In the genomic region with DNA sequence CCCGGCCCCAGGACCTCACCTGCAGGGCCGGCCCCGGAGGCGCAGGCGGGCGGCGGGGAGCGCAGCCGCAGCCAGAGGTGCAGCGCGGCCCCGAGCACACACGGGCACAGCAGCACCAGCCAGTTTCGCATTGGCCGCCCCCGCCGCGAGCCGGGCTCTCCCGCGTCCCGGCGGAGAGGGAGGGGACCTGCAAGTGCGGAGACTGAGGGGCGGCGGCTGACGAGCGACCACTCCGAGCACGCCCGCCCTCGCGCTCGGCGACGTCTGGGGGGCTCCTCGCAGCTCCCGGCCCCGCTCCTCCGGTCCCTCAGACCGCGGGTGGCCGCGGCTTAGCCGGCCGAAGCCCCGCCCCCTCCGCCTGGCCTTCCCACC, we compare ENCODE assay signal across 8 cellular contexts. TPM values are rescaled to one million over a fixed set of nuclear protein-coding genes. Genes with fewer than 3 reads are reported as not detected.
DNase-seq lines count a peak whose midpoint lies in the region; ATAC-seq and TF ChIP-seq lines count a peak whose summit lies in the region.

TSS of gene B3GALNT2 (minus strand) at position 331 of the 372 bp plus-strand sequence. CDS start at position 131, 200 bp downstream.

- no peaks in the 10 kb centered on the region for H3K9me3 ChIP-seq in BLaER1
- no peaks in the 10 kb centered on the region for H3K9me3 ChIP-seq in adipocyte (ENCODE audit: control insufficient read depth, low read length)
- H3K9me3 ChIP-seq in iPS-15b (ENCODE audit: control insufficient read depth, insufficient read depth, low read length), result no peaks in the 10 kb centered on the region
- no peaks in the 10 kb centered on the region for H3K9me3 ChIP-seq in spleen

- intact Hi-C loops in spleen (cut with DNase I; ENCODE audit: low total_unique reads), result no loop called here

- peak in 2 of 3 donors; percentile 21 to 55 for TF ChIP-seq POLR2A in spleen (IDR thresholded peaks at IDR 0.05)

- H3K4me1 ChIP-seq in BLaER1 (peaks cover 33% of the 10 kb centered on the region), adipocyte (ENCODE audit: control insufficient read depth, insufficient read depth, low read length) (peaks cover 10% of the 10 kb centered on the region), iPS-15b (ENCODE audit: control insufficient read depth, insufficient read depth, low read length) (peaks cover 2% of the 10 kb centered on the region), spleen (peaks cover 7 to 33% (median 20%) of the 10 kb centered on the region in 6 donors)

- DNase-seq in adipocyte (ENCODE audit: low read depth) (no peak), spleen (no peak), glomerular visceral epithelial cell (ENCODE audit: extremely low spot score) (no peak)
- DNase-seq in stimulated activated CD4-positive, alpha-beta T cell treated with anti-CD3 and anti-CD28 coated beads, Interleukin-15, amount 100 ng/mL, for 24 hours, result no peak

- peak within 1 kb of the TSS; percentile 85 for H3K4me2 ChIP-seq in BLaER1

- H3K4me3 ChIP-seq in BLaER1, result peak within 1 kb of the TSS; percentile 87
- H3K4me3 ChIP-seq in adipocyte (ENCODE audit: low read length), result peak within 1 kb of the TSS; percentile 86
- peak within 1 kb of the TSS; percentile 87 for H3K4me3 ChIP-seq in iPS-15b (ENCODE audit: low read depth, low read length)
- peak within 1 kb of the TSS; percentile 73 to 98 (median 88) for H3K4me3 ChIP-seq in spleen

- H3K36me3 ChIP-seq in BLaER1 (no peaks in the 10 kb centered on the region), adipocyte (ENCODE audit: control insufficient read depth, insufficient read depth, low read length, severe bottlenecking) (no peaks in the 10 kb centered on the region), iPS-15b (ENCODE audit: control insufficient read depth, insufficient read depth, low read length) (no peaks in the 10 kb centered on the region), spleen (no peaks in the 10 kb centered on the region)

- 0 to 1% (median 0%) methylated on average over 7 to 48 of the region's 48 CpGs for WGBS in spleen, 5 donors

- H3K9ac ChIP-seq in BLaER1, result peak within 1 kb of the TSS; percentile 94
- H3K9ac ChIP-seq in adipocyte (ENCODE audit: low read length), result peak within 1 kb of the TSS; percentile 96
- peak within 1 kb of the TSS; percentile 70 for H3K9ac ChIP-seq in iPS-15b (ENCODE audit: low read depth, low read length)

- ATAC-seq in GM19372 (IDR thresholded peaks at IDR 0.05; ENCODE audit: low read depth, unreplicated experiment) (peak; percentile 39), HG03442 (IDR thresholded peaks at IDR 0.05; ENCODE audit: unreplicated experiment) (peak; percentile 32)

- H3K27ac ChIP-seq in BLaER1, result peak within 1 kb of the TSS; percentile 94
- H3K27ac ChIP-seq in spleen, result peak within 1 kb of the TSS; percentile 88 to 98 (median 95)

- H3K27me3 ChIP-seq in BLaER1, result no peaks in the 10 kb centered on the region
- no peaks in the 10 kb centered on the region for H3K27me3 ChIP-seq in adipocyte (replicated peaks; ENCODE audit: control insufficient read depth, insufficient read depth, low read length)
- no peaks in the 10 kb centered on the region for H3K27me3 ChIP-seq in iPS-15b (ENCODE audit: control insufficient read depth, insufficient read depth, low read length)
- no peaks in the 10 kb centered on the region for H3K27me3 ChIP-seq in spleen (replicated peaks in 1 of 7)

- peaks cover 43% of the 10 kb centered on the region for H4K20me1 ChIP-seq in BLaER1

- TF ChIP-seq CTCF in spleen (IDR thresholded peaks at IDR 0.05 in 8 of 11, conservative IDR thresholded peaks at IDR 0.05 in 3 of 11), result no peak

RNA-seq across cellular contexts. Expression of gene B3GALNT2, which starts in this region (rescaled TPM):
- total RNA-seq in spleen, result 10 to 100 TPM in 6 of 7 donors, 1 to 10 TPM in 1; 8.8 to 35.1 (median 12.0) TPM
- polyA plus RNA-seq in spleen, result 1 to 10 TPM; 1.1 to 3.5 (median 1.9) TPM
